In genomic region chr4:80407246-80407645, GRCh38 we compare ENCODE assay signal across 14 cellular contexts.
DNase-seq lines count a peak whose midpoint lies in the region; ATAC-seq and TF ChIP-seq lines count a peak whose summit lies in the region.
"Had no signal": no experiment of that assay in that cellular context is flagged by ENCODE, and none has a peak within 500 bp of the region (broad histone marks: within the 10 kb centered on the region; RNA-seq: fewer than 3 reads in every experiment).

No MANE protein-coding gene starts in this region.

- TF ChIP-seq POLR2A in adrenal gland (IDR thresholded peaks at IDR 0.05) = no peak

- TF ChIP-seq CTCF in choroid plexus epithelial cell (conservative IDR thresholded peaks at IDR 0.05; ENCODE audit: low read depth, low read length) (no peak), adrenal gland (IDR thresholded peaks at IDR 0.05) (no peak)

- H3K27me3 ChIP-seq in adrenal gland = no peaks in the 10 kb centered on the region
- H3K27me3 ChIP-seq: BLaER1 had no signal

- no peaks in the 10 kb centered on the region for H3K4me1 ChIP-seq in adrenal gland (replicated peaks in 1 of 2)
- H3K4me1 ChIP-seq: BLaER1 had no signal

- no peak for ATAC-seq in GM21529 (IDR thresholded peaks at IDR 0.05; ENCODE audit: unreplicated experiment)

- H3K4me3 ChIP-seq in choroid plexus epithelial cell (ENCODE audit: low read depth, low read length) (no peak overlapping the region), adrenal gland (no peak overlapping the region)
- H3K4me3 ChIP-seq: BLaER1 had no signal

- no peak overlapping the region for H3K27ac ChIP-seq in adrenal gland
- H3K27ac ChIP-seq: BLaER1 had no signal

- DNase-seq in AG08395 (ENCODE audit: low spot score) = peak; percentile 87
- peak; percentile 11 for DNase-seq in HS-5 (ENCODE audit: low read depth)
- peak; percentile 2 for DNase-seq in choroid plexus epithelial cell (ENCODE audit: low read depth)
- DNase-seq in myocyte (ENCODE audit: low read depth) = peak; percentile 79
- no peak for DNase-seq in germinal center (ENCODE audit: low spot score)
- no peak for DNase-seq in GF-D8 (lab: John Stamatoyannopoulos, UW)
- DNase-seq in adrenal gland = no peak
- DNase-seq: activated naive CD4-positive, alpha-beta T cell treated with anti-CD3 and anti-CD28 coated beads for 36 hours; DMS79 treated with DMSO at 0.1 percent for 48 hours; midbrain; NCI-H2107; trophoblast cell had no signal

- H3K36me3 ChIP-seq in adrenal gland (replicated peaks in 1 of 2) = no peaks in the 10 kb centered on the region
- H3K36me3 ChIP-seq: BLaER1 had no signal

- intact Hi-C loops in adrenal gland (cut with DNase I) = no loop called here

- WGBS in adrenal gland, 4 donors = 59 to 69% (median 66%) methylated on average over 4 of the region's 4 CpGs

- no peaks in the 10 kb centered on the region for H3K9me3 ChIP-seq in adrenal gland (replicated peaks in 1 of 3)
- H3K9me3 ChIP-seq: BLaER1 had no signal

Comparison
In these comparisons a context has a peak if more than half of its experiments do, and no peak if none do; other contexts are left out.
1. DNase-seq: peak in AG08395 (single experiment), HS-5 (single experiment), choroid plexus epithelial cell (single experiment) and myocyte (single experiment); none in germinal center (single experiment), GF-D8 (single experiment) and adrenal gland (0 of 7).